ENCODE assay signal across 21 cellular contexts in the genomic region with DNA sequence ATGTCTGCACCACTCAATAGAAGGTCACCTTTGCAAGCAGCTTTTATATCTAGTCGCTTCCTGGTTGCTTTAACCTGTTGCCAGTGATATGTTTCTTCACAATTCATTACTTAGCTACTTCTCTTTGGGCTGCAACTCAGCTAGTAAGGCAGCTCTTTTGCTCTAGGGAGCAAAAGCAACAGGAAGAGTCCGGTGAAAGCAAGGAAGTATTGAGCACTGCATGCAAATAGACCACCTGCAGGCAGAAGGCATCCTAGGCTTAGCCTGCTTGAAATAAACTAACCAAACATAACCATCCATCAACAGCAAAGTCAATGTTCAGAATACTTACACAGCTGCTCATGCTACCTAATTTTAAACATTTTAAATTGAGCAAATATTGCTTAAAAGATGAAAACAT.
"Had no signal": no experiment of that assay in that cellular context is flagged by ENCODE, and none has a peak within 500 bp of the region (broad histone marks: within the 10 kb centered on the region; RNA-seq: fewer than 3 reads in every experiment).

No MANE protein-coding gene starts in this region.

- H3K27ac ChIP-seq: adrenal gland, cardiac muscle cell, gastrocnemius medialis, heart left ventricle, right atrium auricular region, tibial nerve had no signal

- DNase-seq: activated B cell treated with CpG ODN at 0.5 μM for 24 hours; activated CD4-positive, alpha-beta T cell treated with anti-CD3 and anti-CD28 coated beads, Interleukin-2, amount 10 ng/mL, durations not matched to agents 24 days and 14 days; activated CD8-positive, alpha-beta memory T cell treated with anti-CD3 and anti-CD28 coated beads, Interleukin-2, amount 50 U/mL, for 4 hours; activated CD8-positive, alpha-beta T cell treated with anti-CD3 and anti-CD28 coated beads, Interleukin-2, amount 10 ng/mL, durations not matched to agents 7 days and 5 days; activated effector memory CD4-positive, alpha-beta T cell treated with anti-CD3 and anti-CD28 coated beads, Interleukin-2, amount 50 U/mL, for 16 hours; activated T-cell treated with anti-CD3 and anti-CD28 coated beads, Interleukin-2, amount 50 U/mL, for 48 hours; adrenal gland; erythroblast; gastrocnemius medialis; heart left ventricle; occipital lobe; stimulated activated CD4-positive, alpha-beta T cell treated with anti-CD3 and anti-CD28 coated beads, Interleukin-2, amount 100 ng/mL, for 48 hours; stimulated activated naive CD4-positive, alpha-beta T cell had no signal

- H3K4me3 ChIP-seq: adrenal gland, cardiac muscle cell, gastrocnemius medialis, heart left ventricle, right atrium auricular region, tibial nerve had no signal

- H3K27ac Mint-ChIP-seq: activated B cell treated with CpG ODN at 0.5 μM for 24 hours; activated CD4-positive, alpha-beta T cell treated with anti-CD3 and anti-CD28 coated beads, Interleukin-2, amount 10 ng/mL, durations not matched to agents 24 days and 14 days; activated CD8-positive, alpha-beta T cell treated with anti-CD3 and anti-CD28 coated beads, Interleukin-2, amount 10 ng/mL, durations not matched to agents 7 days and 5 days; activated naive CD4-positive, alpha-beta T cell treated with anti-CD3 and anti-CD28 coated beads, Interleukin-2, amount 50 U/mL, for 24 hours; nephron; progenitor cell of endocrine pancreas had no signal

- H3K4me1 Mint-ChIP-seq: activated CD4-positive, alpha-beta T cell treated with anti-CD3 and anti-CD28 coated beads, Interleukin-2, amount 10 ng/mL, durations not matched to agents 24 days and 14 days; activated naive CD4-positive, alpha-beta T cell treated with anti-CD3 and anti-CD28 coated beads, Interleukin-2, amount 50 U/mL, for 24 hours; nephron had no signal

- H3K9me3 ChIP-seq: adrenal gland, gastrocnemius medialis, heart left ventricle, right atrium auricular region, tibial nerve had no signal

- H3K9me3 Mint-ChIP-seq: activated B cell treated with CpG ODN at 0.5 μM for 24 hours had no signal

- H3K27me3 Mint-ChIP-seq: activated B cell treated with CpG ODN at 0.5 μM for 24 hours; activated CD4-positive, alpha-beta T cell treated with anti-CD3 and anti-CD28 coated beads, Interleukin-2, amount 10 ng/mL, durations not matched to agents 24 days and 14 days; activated naive CD4-positive, alpha-beta T cell treated with anti-CD3 and anti-CD28 coated beads, Interleukin-2, amount 50 U/mL, for 24 hours had no signal

- H3K4me3 Mint-ChIP-seq: activated B cell treated with CpG ODN at 0.5 μM for 24 hours; activated CD4-positive, alpha-beta T cell treated with anti-CD3 and anti-CD28 coated beads, Interleukin-2, amount 10 ng/mL, durations not matched to agents 24 days and 14 days; activated CD8-positive, alpha-beta T cell treated with anti-CD3 and anti-CD28 coated beads, Interleukin-2, amount 10 ng/mL, durations not matched to agents 7 days and 5 days; activated naive CD4-positive, alpha-beta T cell treated with anti-CD3 and anti-CD28 coated beads, Interleukin-2, amount 50 U/mL, for 24 hours; nephron had no signal

- FAIRE-seq: keratinocyte, TTC549 had no signal

- H3K36me3 Mint-ChIP-seq: activated naive CD4-positive, alpha-beta T cell treated with anti-CD3 and anti-CD28 coated beads, Interleukin-2, amount 50 U/mL, for 24 hours had no signal

- H3K36me3 ChIP-seq: adrenal gland, cardiac muscle cell, gastrocnemius medialis, heart left ventricle, right atrium auricular region, tibial nerve had no signal

- H3K27me3 ChIP-seq: adrenal gland, cardiac muscle cell, gastrocnemius medialis, heart left ventricle, right atrium auricular region, tibial nerve had no signal

- H3K4me1 ChIP-seq: adrenal gland, gastrocnemius medialis, heart left ventricle, right atrium auricular region, tibial nerve had no signal
